In genomic region chr13:82758056-82758455, GRCh38 we compare ENCODE assay signal across 10 cellular contexts.
DNase-seq lines count a peak whose midpoint lies in the region; ATAC-seq, FAIRE-seq and TF ChIP-seq lines count a peak whose summit lies in the region.
"Had no signal": no experiment of that assay in that cellular context is flagged by ENCODE, and none has a peak within 500 bp of the region (broad histone marks: within the 10 kb centered on the region; RNA-seq: fewer than 3 reads in every experiment).

No MANE protein-coding gene starts in this region.

- H3K4me3 ChIP-seq in AG04449 (ENCODE audit: low read depth, low read length), result no peak overlapping the region
- no peak overlapping the region for H3K4me3 ChIP-seq in PC-9
- no peak overlapping the region for H3K4me3 ChIP-seq in tibial nerve
- H3K4me3 ChIP-seq: tibial artery had no signal

- no peaks in the 10 kb centered on the region for H3K79me2 ChIP-seq in PC-9 (ENCODE audit: low read depth)

- CTCF ChIA-PET in AG04449 (lab: Yijun Ruan, JAX), result no interaction called here
- CTCF ChIA-PET in PC-9 (lab: Charles Lee), result no interaction called here

- intact Hi-C loops in PC-9 (cut with micrococcal nuclease; ENCODE audit: unreplicated experiment) (no loop called here), natural killer cell (cut with micrococcal nuclease) (no loop called here)

- no peaks in the 10 kb centered on the region for H3F3A ChIP-seq in PC-9 (ENCODE audit: insufficient read depth, low read depth)

- no peaks in the 10 kb centered on the region for H3K4me1 Mint-ChIP-seq in natural killer cell
- H3K4me1 Mint-ChIP-seq: mesothelial cell of epicardium had no signal

- DNase-seq in AG04449 (ENCODE audit: low read depth, low spot score) (no peak), H54 (ENCODE audit: insufficient read length, low spot score) (peak; percentile 44), PC-9 (no peak), foreskin keratinocyte (peak in 1 of 2 donors; percentile 27), tibial nerve (ENCODE audit: low spot score in 2 of 2) (no peak), GDM1 (lab: John Stamatoyannopoulos, UW) (no peak), natural killer cell (no peak)
- DNase-seq: tibial artery had no signal

- no peaks in the 10 kb centered on the region for H3K27me3 ChIP-seq in PC-9 (ENCODE audit: insufficient read depth, low read depth)
- no peaks in the 10 kb centered on the region for H3K27me3 ChIP-seq in foreskin keratinocyte
- no peaks in the 10 kb centered on the region for H3K27me3 ChIP-seq in tibial nerve
- H3K27me3 ChIP-seq: tibial artery had no signal

- BruUV-seq in PC-9 (replicated peaks; lab: Mats Ljungman, UMichigan), result no TSS peak

- peaks cover 20 to 29% of the 10 kb centered on the region in 2 donors for H3K9me3 Mint-ChIP-seq in natural killer cell

- H3K4me1 ChIP-seq in PC-9 (replicated peaks; ENCODE audit: insufficient read depth) (no peaks in the 10 kb centered on the region), foreskin keratinocyte (no peaks in the 10 kb centered on the region), tibial nerve (no peaks in the 10 kb centered on the region)
- H3K4me1 ChIP-seq: tibial artery had no signal

- H3K27ac ChIP-seq in PC-9 (no peak overlapping the region), foreskin keratinocyte (no peak overlapping the region), tibial nerve (no peak overlapping the region)
- H3K27ac ChIP-seq: tibial artery had no signal

- POLR2A ChIA-PET in AG04449 (lab: Yijun Ruan, JAX) (no interaction called here), PC-9 (lab: Charles Lee; ENCODE audit: unreplicated experiment) (no interaction called here)

- peak; percentile 65 for ATAC-seq in foreskin keratinocyte
- ATAC-seq in GM19328 (IDR thresholded peaks at IDR 0.05; ENCODE audit: unreplicated experiment), result no peak
- no peak for ATAC-seq in natural killer cell

- no peak overlapping the region for H3K27ac Mint-ChIP-seq in natural killer cell
- H3K27ac Mint-ChIP-seq: mesothelial cell of epicardium had no signal

- H2AFZ ChIP-seq in PC-9, result no peak overlapping the region

- WGBS in tibial nerve, 2 donors, result 80 to 92% methylated on average over 1 of the region's 1 CpG

- no peaks in the 10 kb centered on the region for H3K9me2 ChIP-seq in PC-9 (ENCODE audit: insufficient read depth)

- no peaks in the 10 kb centered on the region for H3K27me3 Mint-ChIP-seq in natural killer cell (ENCODE audit: low read depth in 2 of 2)

- no peak for TF ChIP-seq POLR2A in H54 (IDR thresholded peaks at IDR 0.05; ENCODE audit: low read depth, low read length)
- no peak for TF ChIP-seq POLR2A in tibial nerve (IDR thresholded peaks at IDR 0.05)

- no peaks in the 10 kb centered on the region; the same call in 1 of the 2 replicates for H4K20me1 ChIP-seq in PC-9 (ENCODE audit: insufficient read depth)

- no peak overlapping the region for H3K4me2 ChIP-seq in PC-9

- H3K36me3 ChIP-seq in PC-9 (ENCODE audit: low read depth) (no peaks in the 10 kb centered on the region), tibial nerve (no peaks in the 10 kb centered on the region)
- H3K36me3 ChIP-seq: tibial artery had no signal

- TF ChIP-seq CTCF in AG04449 (IDR thresholded peaks at IDR 0.05; ENCODE audit: insufficient read depth, low read length, missing control alignments) (peak; percentile 20), PC-9 (conservative IDR thresholded peaks at IDR 0.05) (peak; percentile 28; the same call in 1 of the 2 replicates), foreskin keratinocyte (conservative IDR thresholded peaks at IDR 0.05) (peak; percentile 51), tibial nerve (IDR thresholded peaks at IDR 0.05) (no peak), natural killer cell (IDR thresholded peaks at IDR 0.05) (no peak)

- no peak for TF ChIP-seq EP300 in tibial nerve (IDR thresholded peaks at IDR 0.05)

- peaks cover 11% of the 10 kb centered on the region for H3K36me3 Mint-ChIP-seq in natural killer cell
- H3K36me3 Mint-ChIP-seq: mesothelial cell of epicardium had no signal

- FAIRE-seq in H54 (lab: Jason Lieb, UNC), result peak; percentile 95

- H3K9me3 ChIP-seq in PC-9 (ENCODE audit: insufficient read depth, low read depth) (no peaks in the 10 kb centered on the region), tibial nerve (peaks cover 0 to 2% (median 0%) of the 10 kb centered on the region in 4 donors)
- H3K9me3 ChIP-seq: tibial artery had no signal

- no peak overlapping the region for H3K4me3 Mint-ChIP-seq in natural killer cell
- H3K4me3 Mint-ChIP-seq: mesothelial cell of epicardium had no signal

Comparison
In these comparisons a context has a peak if more than half of its experiments do, and no peak if none do; other contexts are left out.
1. CTCF ChIP-seq: peak in AG04449 (single experiment), PC-9 (single experiment) and foreskin keratinocyte (single experiment); none in tibial nerve (0 of 5) and natural killer cell (single experiment).